ENCODE assay signal across 10 cellular contexts in genomic region chr11:65491163-65491465, GRCh38. TPM values are rescaled to one million over a fixed set of nuclear protein-coding genes. Genes with fewer than 3 reads are reported as not detected.
DNase-seq lines count a peak whose midpoint lies in the region; ATAC-seq, FAIRE-seq and TF ChIP-seq lines count a peak whose summit lies in the region.
"Had no signal": no experiment of that assay in that cellular context is flagged by ENCODE, and none has a peak within 500 bp of the region (broad histone marks: within the 10 kb centered on the region; RNA-seq: fewer than 3 reads in every experiment).

No MANE protein-coding gene starts in this region.

- CTCF ChIA-PET in HepG2 (lab: Yijun Ruan, JAX; ENCODE audit: low intra/inter-chr PET ratio, low total read pairs), result no interaction called here

- TF ChIP-seq POLR2A in HepG2 (IDR thresholded peaks at IDR 0.05; ENCODE audit: insufficient read depth in 1 of 2, low read depth in 2 of 2, low read length in 2 of 2), result no peak

- H2AFZ ChIP-seq in HepG2 (ENCODE audit: low read length), result no peak overlapping the region

- TF ChIP-seq EP300 in HepG2 (IDR thresholded peaks at IDR 0.05; ENCODE audit: low read depth in 2 of 2, low read length in 2 of 2) (no peak), HepG2 (CRISPR knock-in tag; IDR thresholded peaks at IDR 0.05; ENCODE audit: borderline replicate concordance) (no peak)

- peak overlapping the region; percentile 36; the same call in 1 of the 2 replicates for H3K9ac ChIP-seq in HepG2 (ENCODE audit: insufficient read depth, low read depth, low read length)

- H3K27ac Mint-ChIP-seq in HFFc6, result peak overlapping the region; percentile 99
- peak overlapping the region; percentile 95 for H3K27ac Mint-ChIP-seq in stimulated activated naive B cell treated with anti-CD40 and anti-IgM and Interleukin-4, amounts not matched to agents 10 μg/mL and 1 μg/mL and 100 μg/mL, for 72 hours

- H3K36me3 ChIP-seq in HepG2 (replicated peaks in 1 of 2; ENCODE audit: control insufficient read depth in 1 of 2, insufficient read depth in 2 of 2, low read length in 2 of 2), result no peaks in the 10 kb centered on the region

- intact Hi-C loops in HepG2 (cut with micrococcal nuclease; ENCODE audit: unreplicated experiment), result no loop called here

- FAIRE-seq in HepG2 (lab: Jason Lieb, UNC), result no peak

- H3K27me3 ChIP-seq in HepG2 (ENCODE audit: control insufficient read depth in 1 of 2, insufficient read depth in 2 of 2, low read length in 2 of 2), result no peaks in the 10 kb centered on the region

- WGBS in HepG2 (ENCODE audit: low lambda C conversion rate), result 60% methylated on average over 1 of the region's 3 CpGs

- H3K4me2 ChIP-seq in HepG2 (ENCODE audit: low read depth, low read length), result peak overlapping the region; percentile 86

- H3K4me1 Mint-ChIP-seq in HFFc6 (ENCODE audit: low read depth), result peaks cover 91% of the 10 kb centered on the region
- H3K4me1 Mint-ChIP-seq in stimulated activated naive B cell treated with anti-CD40 and anti-IgM and Interleukin-4, amounts not matched to agents 10 μg/mL and 1 μg/mL and 100 μg/mL, for 72 hours, result peaks cover 56 to 90% of the 10 kb centered on the region in 2 donors

- no peak for DNase-seq in HFFc6
- no peak for DNase-seq in HepG2 (ENCODE audit: low spot score)
- DNase-seq in stimulated activated naive B cell treated with anti-CD40 and anti-IgM and Interleukin-4, amounts not matched to agents 10 μg/mL and 1 μg/mL and 100 μg/mL, for 72 hours, result no peak
- DNase-seq in NCI-H345 treated with DMSO at 0.1 percent for 48 hours (lab: John Stamatoyannopoulos, UW; ENCODE audit: unreplicated experiment), result no peak
- DNase-seq in NCI-H146 treated with DMSO at 0.1 percent for 48 hours (lab: John Stamatoyannopoulos, UW; ENCODE audit: unreplicated experiment), result no peak
- DNase-seq in Kasumi-1 (lab: John Stamatoyannopoulos, UW), result no peak
- no peak for DNase-seq in HT-29 (ENCODE audit: low spot score)
- DNase-seq: central memory CD4-positive, alpha-beta T cell had no signal

- in situ Hi-C loops in HepG2 (cut with HindIII; ENCODE audit: extremely low pct_ligation_motif_present, low pct_unique_long_range_greater_than_20kb), result no loop called here

- H3K27me3 Mint-ChIP-seq in HFFc6 (ENCODE audit: insufficient read depth), result peaks cover 17% of the 10 kb centered on the region
- H3K27me3 Mint-ChIP-seq in stimulated activated naive B cell treated with anti-CD40 and anti-IgM and Interleukin-4, amounts not matched to agents 10 μg/mL and 1 μg/mL and 100 μg/mL, for 72 hours, result no peaks in the 10 kb centered on the region
- H3K27me3 Mint-ChIP-seq: stimulated activated naive CD8-positive, alpha-beta T cell treated with anti-CD3 and anti-CD28 coated beads, Interleukin-15, Interleukin-2, amounts not matched to agents 100 ng/mL and 50 ng/mL, for 24 hours had no signal

- H3K4me3 ChIP-seq in HepG2 (replicated peaks in 1 of 3; ENCODE audit: insufficient read depth in 1 of 3, low read depth in 2 of 3, low read length in 3 of 3), result peak overlapping the region in 1 of 3 experiments; percentile 55; a peak in 1 of 6 replicates

- H4K20me1 ChIP-seq in HepG2 (ENCODE audit: insufficient read depth, low read length), result no peaks in the 10 kb centered on the region

- no TSS peak for BruUV-seq in HepG2 (replicated peaks; lab: Mats Ljungman, UMichigan)

- POLR2A ChIA-PET in HepG2 (lab: Yijun Ruan, JAX), result interaction anchor here (1.2 to 27.3 kb wide), 9 partner anchors 12 to 157 kb away, joined by 3 to 1590 read pairs (median 13); partner anchors contain the start of genes DPF2, MALAT1 and NEAT1

- TF ChIP-seq CTCF in HFFc6 (IDR thresholded peaks at IDR 0.05) (no peak), HepG2 (CRISPR knock-in tag; IDR thresholded peaks at IDR 0.05) (no peak)

- no peaks in the 10 kb centered on the region for H3K9me3 Mint-ChIP-seq in HFFc6
- H3K9me3 Mint-ChIP-seq in stimulated activated naive B cell treated with anti-CD40 and anti-IgM and Interleukin-4, amounts not matched to agents 10 μg/mL and 1 μg/mL and 100 μg/mL, for 72 hours, result no peaks in the 10 kb centered on the region
- H3K9me3 Mint-ChIP-seq: stimulated activated naive CD8-positive, alpha-beta T cell treated with anti-CD3 and anti-CD28 coated beads, Interleukin-15, Interleukin-2, amounts not matched to agents 100 ng/mL and 50 ng/mL, for 24 hours had no signal

- peak overlapping the region; percentile 81 for H3K4me3 Mint-ChIP-seq in HFFc6
- peak overlapping the region in 1 of 2 donors; percentile 36 for H3K4me3 Mint-ChIP-seq in stimulated activated naive B cell treated with anti-CD40 and anti-IgM and Interleukin-4, amounts not matched to agents 10 μg/mL and 1 μg/mL and 100 μg/mL, for 72 hours
- H3K4me3 Mint-ChIP-seq: stimulated activated naive CD8-positive, alpha-beta T cell treated with anti-CD3 and anti-CD28 coated beads, Interleukin-15, Interleukin-2, amounts not matched to agents 100 ng/mL and 50 ng/mL, for 24 hours had no signal

- no peak for ATAC-seq in HepG2
- ATAC-seq in stimulated activated naive B cell treated with anti-CD40 and anti-IgM and Interleukin-4, amounts not matched to agents 10 μg/mL and 1 μg/mL and 100 μg/mL, for 72 hours (replicated peaks), result no peak

- peaks cover 2% of the 10 kb centered on the region for H3K79me2 ChIP-seq in HepG2 (ENCODE audit: insufficient read depth, low read length)

- peaks cover 92% of the 10 kb centered on the region for H3K4me1 ChIP-seq in HepG2 (ENCODE audit: insufficient read depth, low read length)

- H3K36me3 Mint-ChIP-seq in HFFc6 (ENCODE audit: low read depth), result no peaks in the 10 kb centered on the region
- H3K36me3 Mint-ChIP-seq in stimulated activated naive B cell treated with anti-CD40 and anti-IgM and Interleukin-4, amounts not matched to agents 10 μg/mL and 1 μg/mL and 100 μg/mL, for 72 hours, result peaks cover 0 to 3% of the 10 kb centered on the region in 2 donors

- no peak for TF ChIP-seq RAD21 in HepG2 (CRISPR knock-in tag; IDR thresholded peaks at IDR 0.05)

- no peaks in the 10 kb centered on the region for H3K9me3 ChIP-seq in HepG2 (ENCODE audit: low read length)

- H3K27ac ChIP-seq in angular gyrus (ENCODE audit: low read depth, low read length), result peak overlapping the region; percentile 100
- H3K27ac ChIP-seq in HepG2 (ENCODE audit: extremely low read length, insufficient read depth, low read length), result peak overlapping the region; percentile 6

RNA-seq across cellular contexts. Expression of gene MALAT1, which starts 7.7 kb away (rescaled TPM):
- total RNA-seq in HFFc6 (2021; fragmentation: NEBNext Ultra II Directional; extraction: Animal tissue kit (Norgen Biotek cat#: 25700)), result 1,000 to 10,000 TPM; 3,136 to 4,087 (median 3,570) TPM
- total RNA-seq in HepG2 (2016; rRNA removed; fragmentation: Illumina TruSeq; extraction: Trizol), result 302 and 1,237 TPM in 2 replicates
- total RNA-seq in HepG2 (2016; cell fraction: cytosol; rRNA removed; fragmentation: Illumina TruSeq; extraction: Trizol; ENCODE audit: low read depth), result 281 and 317 TPM in 2 replicates
- total RNA-seq in HepG2 (2016; cell fraction: insoluble cytoplasmic fraction; rRNA removed; fragmentation: Illumina TruSeq; extraction: Trizol), result 283 and 1,071 TPM in 2 replicates
- total RNA-seq in HepG2 (2016; cell fraction: membrane; rRNA removed; fragmentation: Illumina TruSeq; extraction: Trizol), result 241 and 289 TPM in 2 replicates
- total RNA-seq in HepG2 (2016; cell fraction: nucleus; rRNA removed; fragmentation: Illumina TruSeq; extraction: Trizol), result 8,751 and 9,202 TPM in 2 replicates
- polyA plus RNA-seq in HepG2 (2011; rRNA removed), result 143 and 217 TPM in 2 replicates
- 13.0 and 14.3 TPM in 2 replicates for polyA plus RNA-seq in HepG2 (2011; cell fraction: cytosol; rRNA removed)
- polyA plus RNA-seq in HepG2 (2011; cell fraction: nucleus; rRNA removed), result 1,021 and 1,816 TPM in 2 replicates
- 177 and 330 TPM in 2 replicates for polyA plus RNA-seq in HepG2 (2012)
- 1.1 and 1.4 TPM in 2 replicates for polyA plus RNA-seq in HepG2 (2016; cell fraction: cytosol; fragmentation: Illumina TruSeq; extraction: Trizol; ENCODE audit: low read depth)
- polyA plus RNA-seq in HepG2 (2016; cell fraction: insoluble cytoplasmic fraction; fragmentation: Illumina TruSeq; extraction: Trizol; ENCODE audit: low read depth), result 3.9 and 6.5 TPM in 2 replicates
- 1.8 and 10.3 TPM in 2 replicates for polyA plus RNA-seq in HepG2 (2016; cell fraction: membrane; fragmentation: Illumina TruSeq; extraction: Trizol; ENCODE audit: low read depth)
- polyA plus RNA-seq in HepG2 (2016; cell fraction: nucleus; fragmentation: Illumina TruSeq; extraction: Trizol; ENCODE audit: insufficient read depth, low read depth), result 153 and 182 TPM in 2 replicates
- polyA minus RNA-seq in HepG2 (2011; rRNA and poly(A)+ RNA removed; ENCODE audit: low replicate concordance), result 900 and 8,115 TPM in 2 replicates
- 295 and 335 TPM in 2 replicates for polyA minus RNA-seq in HepG2 (2011; cell fraction: cytosol; rRNA and poly(A)+ RNA removed)
- 13,373 and 18,071 TPM in 2 replicates for polyA minus RNA-seq in HepG2 (2011; cell fraction: nucleus; rRNA and poly(A)+ RNA removed)
- total RNA-seq in HT-29 (2014; rRNA removed; shearing (Covaris generic)), result 1,827 and 2,040 TPM in 2 replicates

RNA-seq across cellular contexts. Expression of gene SCYL1, which starts 33.8 kb away (rescaled TPM):
- 100 to 1,000 TPM; 120 to 137 (median 126) TPM for total RNA-seq in HFFc6 (2021; fragmentation: NEBNext Ultra II Directional; extraction: Animal tissue kit (Norgen Biotek cat#: 25700))
- total RNA-seq in HepG2 (2016; rRNA removed; fragmentation: Illumina TruSeq; extraction: Trizol), result 61.7 and 65.9 TPM in 2 replicates
- total RNA-seq in HepG2 (2016; cell fraction: cytosol; rRNA removed; fragmentation: Illumina TruSeq; extraction: Trizol; ENCODE audit: low read depth), result 25.8 and 30.8 TPM in 2 replicates
- 61.5 and 71.8 TPM in 2 replicates for total RNA-seq in HepG2 (2016; cell fraction: insoluble cytoplasmic fraction; rRNA removed; fragmentation: Illumina TruSeq; extraction: Trizol)
- total RNA-seq in HepG2 (2016; cell fraction: membrane; rRNA removed; fragmentation: Illumina TruSeq; extraction: Trizol), result 42.4 and 48.2 TPM in 2 replicates
- total RNA-seq in HepG2 (2016; cell fraction: nucleus; rRNA removed; fragmentation: Illumina TruSeq; extraction: Trizol), result 43.2 and 44.5 TPM in 2 replicates
- polyA plus RNA-seq in HepG2 (2011; rRNA removed), result 103 and 122 TPM in 2 replicates
- polyA plus RNA-seq in HepG2 (2011; cell fraction: cytosol; rRNA removed), result 86.0 and 134 TPM in 2 replicates
- 217 and 274 TPM in 2 replicates for polyA plus RNA-seq in HepG2 (2011; cell fraction: nucleus; rRNA removed)
- 38.8 and 49.2 TPM in 2 replicates for polyA plus RNA-seq in HepG2 (2012)
- 18.7 and 21.2 TPM in 2 replicates for polyA plus RNA-seq in HepG2 (2016; cell fraction: cytosol; fragmentation: Illumina TruSeq; extraction: Trizol; ENCODE audit: low read depth)
- 66.5 and 66.9 TPM in 2 replicates for polyA plus RNA-seq in HepG2 (2016; cell fraction: insoluble cytoplasmic fraction; fragmentation: Illumina TruSeq; extraction: Trizol; ENCODE audit: low read depth)
- polyA plus RNA-seq in HepG2 (2016; cell fraction: membrane; fragmentation: Illumina TruSeq; extraction: Trizol; ENCODE audit: low read depth), result 31.2 and 33.8 TPM in 2 replicates
- polyA plus RNA-seq in HepG2 (2016; cell fraction: nucleus; fragmentation: Illumina TruSeq; extraction: Trizol; ENCODE audit: insufficient read depth, low read depth), result 90.8 and 91.5 TPM in 2 replicates
- polyA minus RNA-seq in HepG2 (2011; rRNA and poly(A)+ RNA removed; ENCODE audit: low replicate concordance), result 110 and 139 TPM in 2 replicates
- polyA minus RNA-seq in HepG2 (2011; cell fraction: cytosol; rRNA and poly(A)+ RNA removed), result 43.9 and 59.3 TPM in 2 replicates
- 34.2 and 36.4 TPM in 2 replicates for polyA minus RNA-seq in HepG2 (2011; cell fraction: nucleus; rRNA and poly(A)+ RNA removed)
- 177 and 182 TPM in 2 replicates for total RNA-seq in HT-29 (2014; rRNA removed; shearing (Covaris generic))
